Comparison of ENCODE assay signal across 21 cellular contexts in the genomic region with DNA sequence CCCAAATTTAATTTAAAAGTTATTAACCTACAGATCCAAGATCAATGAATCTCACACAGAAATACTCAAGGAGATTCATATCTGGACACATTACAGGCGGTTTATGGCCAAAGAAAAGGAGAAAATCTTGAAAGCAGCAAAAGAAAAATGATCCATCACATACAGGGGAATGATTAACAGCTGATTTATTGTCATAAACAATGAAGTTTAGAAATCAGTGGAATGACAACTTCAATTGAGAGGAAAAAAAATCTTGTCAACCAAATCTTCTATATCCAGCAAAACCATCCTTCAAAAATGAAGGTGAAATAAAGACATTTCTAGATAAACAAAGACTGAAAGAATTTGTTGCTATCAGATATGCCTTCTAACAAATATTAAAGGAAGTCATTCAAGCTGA.
"Had no signal": no experiment of that assay in that cellular context is flagged by ENCODE, and none has a peak within 500 bp of the region (broad histone marks: within the 10 kb centered on the region; RNA-seq: fewer than 3 reads in every experiment).

No MANE protein-coding gene starts in this region.

- H3K27me3 ChIP-seq: colonic mucosa, foreskin keratinocyte, gastroesophageal sphincter, heart left ventricle, hepatocyte, left lung had no signal

- H3K4me1 ChIP-seq: colonic mucosa, foreskin keratinocyte, gastroesophageal sphincter, heart left ventricle, left lung, lower lobe of right lung had no signal

- ATAC-seq: effector memory CD8-positive, alpha-beta T cell; esophagus mucosa; foreskin keratinocyte; gastroesophageal sphincter; heart left ventricle; left cardiac atrium; left lung; left ventricle myocardium superior; lower lobe of right lung had no signal

- H3K27ac Mint-ChIP-seq: dendritic cell treated with granulocyte-macrophage colony-stimulating factor and Interleukin-4, amounts not matched to agents 40 ng/mL and 50 ng/mL, for 4 days; effector memory CD8-positive, alpha-beta T cell; endodermal cell had no signal

- H3K4me2 ChIP-seq: hepatocyte had no signal

- H3K27me3 Mint-ChIP-seq: dendritic cell treated with granulocyte-macrophage colony-stimulating factor and Interleukin-4, amounts not matched to agents 40 ng/mL and 50 ng/mL, for 4 days; effector memory CD8-positive, alpha-beta T cell had no signal

- H3K4me3 Mint-ChIP-seq: dendritic cell treated with granulocyte-macrophage colony-stimulating factor and Interleukin-4, amounts not matched to agents 40 ng/mL and 50 ng/mL, for 4 days; effector memory CD8-positive, alpha-beta T cell; endodermal cell had no signal

- H3K27ac ChIP-seq: colonic mucosa, epithelial cell of prostate, foreskin keratinocyte, gastroesophageal sphincter, heart left ventricle, hepatocyte, left lung, lower lobe of right lung had no signal

- FAIRE-seq: keratinocyte had no signal

- H3K4me1 Mint-ChIP-seq: endodermal cell had no signal

- H3K36me3 ChIP-seq: colonic mucosa, gastroesophageal sphincter, heart left ventricle, left lung, lower lobe of right lung had no signal

- H3K9me3 ChIP-seq: colonic mucosa had no signal

- H2AFZ ChIP-seq: hepatocyte had no signal

- DNase-seq: colonic mucosa; cortex of kidney; effector CD8-positive, alpha-beta T cell; effector memory CD8-positive, alpha-beta T cell; endodermal cell; erythroblast; foreskin keratinocyte; heart left ventricle; hypothalamus; left cardiac atrium; left lung; left ventricle myocardium superior; lower lobe of right lung; mesenchymal stem cell; midbrain had no signal

- H3K79me2 ChIP-seq: hepatocyte had no signal

- H3K4me3 ChIP-seq: colonic mucosa, gastroesophageal sphincter, heart left ventricle, hepatocyte, left lung, lower lobe of right lung had no signal
